Comparison of ENCODE assay signal across 1 cellular context in the genomic region with DNA sequence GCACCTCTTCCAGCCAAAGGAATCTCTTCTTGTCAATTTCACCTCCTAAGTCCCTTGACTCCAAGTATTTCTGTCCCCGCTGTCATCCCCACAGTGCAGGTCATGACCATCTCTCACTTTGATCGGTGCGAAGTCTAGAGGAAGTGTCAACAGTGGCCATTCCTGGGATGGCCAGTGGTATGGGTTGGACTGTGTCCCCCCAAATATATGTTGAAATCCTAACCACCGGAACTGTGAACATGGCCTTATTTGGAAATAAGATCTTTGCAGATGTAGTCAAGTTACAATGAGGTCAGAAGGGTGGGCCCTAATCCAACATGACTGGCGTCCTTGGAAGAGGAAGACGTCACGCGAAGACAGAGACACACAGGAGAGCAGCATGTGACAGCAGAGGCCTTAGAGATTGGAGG.
TF ChIP-seq lines count a peak whose summit lies in the region.

No MANE protein-coding gene starts in this region.

TF ChIP-seq in HepG2, 621 proteins besides CTCF, POLR2A, EP300 and RAD21 (continued from another document and continues in another):
- TF ChIP-seq, protein P1, sequence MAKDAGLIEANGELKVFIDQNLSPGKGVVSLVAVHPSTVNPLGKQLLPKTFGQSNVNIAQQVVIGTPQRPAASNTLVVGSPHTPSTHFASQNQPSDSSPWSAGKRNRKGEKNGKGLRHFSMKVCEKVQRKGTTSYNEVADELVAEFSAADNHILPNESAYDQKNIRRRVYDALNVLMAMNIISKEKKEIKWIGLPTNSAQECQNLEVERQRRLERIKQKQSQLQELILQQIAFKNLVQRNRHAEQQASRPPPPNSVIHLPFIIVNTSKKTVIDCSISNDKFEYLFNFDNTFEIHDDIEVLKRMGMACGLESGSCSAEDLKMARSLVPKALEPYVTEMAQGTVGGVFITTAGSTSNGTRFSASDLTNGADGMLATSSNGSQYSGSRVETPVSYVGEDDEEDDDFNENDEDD (CRISPR knock-in tag; IDR thresholded peaks at IDR 0.05; ENCODE audit: borderline replicate concordance) = 0 out of 2 replicates have a peak, but pooled peaks have one; percentile 33
- no peak for TF ChIP-seq SIN3B (IDR thresholded peaks at IDR 0.05; ENCODE audit: low read length)
- TF ChIP-seq ZNF567 (CRISPR knock-in tag; IDR thresholded peaks at IDR 0.05; ENCODE audit: borderline replicate concordance) = no peak
- TF ChIP-seq, protein P2, sequence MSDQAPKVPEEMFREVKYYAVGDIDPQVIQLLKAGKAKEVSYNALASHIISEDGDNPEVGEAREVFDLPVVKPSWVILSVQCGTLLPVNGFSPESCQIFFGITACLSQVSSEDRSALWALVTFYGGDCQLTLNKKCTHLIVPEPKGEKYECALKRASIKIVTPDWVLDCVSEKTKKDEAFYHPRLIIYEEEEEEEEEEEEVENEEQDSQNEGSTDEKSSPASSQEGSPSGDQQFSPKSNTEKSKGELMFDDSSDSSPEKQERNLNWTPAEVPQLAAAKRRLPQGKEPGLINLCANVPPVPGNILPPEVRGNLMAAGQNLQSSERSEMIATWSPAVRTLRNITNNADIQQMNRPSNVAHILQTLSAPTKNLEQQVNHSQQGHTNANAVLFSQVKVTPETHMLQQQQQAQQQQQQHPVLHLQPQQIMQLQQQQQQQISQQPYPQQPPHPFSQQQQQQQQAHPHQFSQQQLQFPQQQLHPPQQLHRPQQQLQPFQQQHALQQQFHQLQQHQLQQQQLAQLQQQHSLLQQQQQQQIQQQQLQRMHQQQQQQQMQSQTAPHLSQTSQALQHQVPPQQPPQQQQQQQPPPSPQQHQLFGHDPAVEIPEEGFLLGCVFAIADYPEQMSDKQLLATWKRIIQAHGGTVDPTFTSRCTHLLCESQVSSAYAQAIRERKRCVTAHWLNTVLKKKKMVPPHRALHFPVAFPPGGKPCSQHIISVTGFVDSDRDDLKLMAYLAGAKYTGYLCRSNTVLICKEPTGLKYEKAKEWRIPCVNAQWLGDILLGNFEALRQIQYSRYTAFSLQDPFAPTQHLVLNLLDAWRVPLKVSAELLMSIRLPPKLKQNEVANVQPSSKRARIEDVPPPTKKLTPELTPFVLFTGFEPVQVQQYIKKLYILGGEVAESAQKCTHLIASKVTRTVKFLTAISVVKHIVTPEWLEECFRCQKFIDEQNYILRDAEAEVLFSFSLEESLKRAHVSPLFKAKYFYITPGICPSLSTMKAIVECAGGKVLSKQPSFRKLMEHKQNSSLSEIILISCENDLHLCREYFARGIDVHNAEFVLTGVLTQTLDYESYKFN (CRISPR knock-in tag; conservative IDR thresholded peaks at IDR 0.05) = peak; percentile 90
- TF ChIP-seq, protein P3, sequence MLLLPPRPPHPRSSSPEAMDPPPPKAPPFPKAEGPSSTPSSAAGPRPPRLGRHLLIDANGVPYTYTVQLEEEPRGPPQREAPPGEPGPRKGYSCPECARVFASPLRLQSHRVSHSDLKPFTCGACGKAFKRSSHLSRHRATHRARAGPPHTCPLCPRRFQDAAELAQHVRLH (CRISPR knock-in tag; IDR thresholded peaks at IDR 0.05; ENCODE audit: borderline replicate concordance, low read depth) = peak; percentile 64; the same call in 1 of the 2 replicates
- no peak for TF ChIP-seq ZSCAN29 (CRISPR knock-in tag; conservative IDR thresholded peaks at IDR 0.05)
- TF ChIP-seq MXI1 (IDR thresholded peaks at IDR 0.05; ENCODE audit: borderline replicate concordance, low read depth, low read length) = 0 out of 3 replicates have a peak, but pooled peaks have one; percentile 17
- TF ChIP-seq, protein P4, sequence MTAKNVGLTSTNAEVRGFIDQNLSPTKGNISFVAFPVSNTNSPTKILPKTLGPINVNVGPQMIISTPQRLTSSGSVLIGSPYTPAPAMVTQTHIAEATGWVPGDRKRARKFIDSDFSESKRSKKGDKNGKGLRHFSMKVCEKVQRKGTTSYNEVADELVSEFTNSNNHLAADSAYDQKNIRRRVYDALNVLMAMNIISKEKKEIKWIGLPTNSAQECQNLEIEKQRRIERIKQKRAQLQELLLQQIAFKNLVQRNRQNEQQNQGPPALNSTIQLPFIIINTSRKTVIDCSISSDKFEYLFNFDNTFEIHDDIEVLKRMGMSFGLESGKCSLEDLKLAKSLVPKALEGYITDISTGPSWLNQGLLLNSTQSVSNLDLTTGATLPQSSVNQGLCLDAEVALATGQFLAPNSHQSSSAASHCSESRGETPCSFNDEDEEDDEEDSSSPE (CRISPR knock-in tag; IDR thresholded peaks at IDR 0.05) = no peak
- TF ChIP-seq ZNF160 (CRISPR knock-in tag; IDR thresholded peaks at IDR 0.05) = 0 out of 2 replicates have a peak, but pooled peaks have one; percentile 58
- TF ChIP-seq ZFP37 (CRISPR knock-in tag; IDR thresholded peaks at IDR 0.05; ENCODE audit: borderline replicate concordance) = 0 out of 2 replicates have a peak, but pooled peaks have one; percentile 28
- peak; percentile 77 for TF ChIP-seq NR2C2 (CRISPR knock-in tag; IDR thresholded peaks at IDR 0.05; ENCODE audit: borderline replicate concordance)
- peak; percentile 94 for TF ChIP-seq ETV5 (CRISPR knock-in tag; IDR thresholded peaks at IDR 0.05; ENCODE audit: borderline replicate concordance)
- peak; percentile 74; the same call in 1 of the 2 replicates for TF ChIP-seq KDM6A (CRISPR knock-in tag; IDR thresholded peaks at IDR 0.05; ENCODE audit: low read depth)
- TF ChIP-seq, protein P5, sequence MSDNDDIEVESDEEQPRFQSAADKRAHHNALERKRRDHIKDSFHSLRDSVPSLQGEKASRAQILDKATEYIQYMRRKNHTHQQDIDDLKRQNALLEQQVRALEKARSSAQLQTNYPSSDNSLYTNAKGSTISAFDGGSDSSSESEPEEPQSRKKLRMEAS (IDR thresholded peaks at IDR 0.05) = peak; percentile 48; the same call in 1 of the 2 replicates
- TF ChIP-seq RAD51 (IDR thresholded peaks at IDR 0.05; ENCODE audit: borderline replicate concordance) = peak; percentile 56; the same call in 1 of the 2 replicates
- TF ChIP-seq, protein P6, sequence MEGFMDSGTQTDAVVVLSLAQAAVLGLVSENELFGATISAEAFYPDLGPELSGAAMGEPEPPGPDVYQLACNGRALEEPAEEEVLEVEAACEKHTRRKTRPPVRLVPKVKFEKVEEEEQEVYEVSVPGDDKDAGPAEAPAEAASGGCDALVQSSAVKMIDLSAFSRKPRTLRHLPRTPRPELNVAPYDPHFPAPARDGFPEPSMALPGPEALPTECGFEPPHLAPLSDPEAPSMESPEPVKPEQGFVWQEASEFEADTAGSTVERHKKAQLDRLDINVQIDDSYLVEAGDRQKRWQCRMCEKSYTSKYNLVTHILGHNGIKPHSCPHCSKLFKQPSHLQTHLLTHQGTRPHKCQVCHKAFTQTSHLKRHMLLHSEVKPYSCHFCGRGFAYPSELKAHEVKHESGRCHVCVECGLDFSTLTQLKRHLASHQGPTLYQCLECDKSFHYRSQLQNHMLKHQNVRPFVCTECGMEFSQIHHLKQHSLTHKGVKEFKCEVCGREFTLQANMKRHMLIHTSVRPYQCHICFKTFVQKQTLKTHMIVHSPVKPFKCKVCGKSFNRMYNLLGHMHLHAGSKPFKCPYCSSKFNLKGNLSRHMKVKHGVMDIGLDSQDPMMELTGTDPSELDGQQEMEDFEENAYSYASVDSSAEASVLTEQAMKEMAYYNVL (CRISPR knock-in tag; IDR thresholded peaks at IDR 0.05; ENCODE audit: borderline replicate concordance) = peak; percentile 71; the same call in 1 of the 2 replicates
- TF ChIP-seq SP4 (CRISPR knock-in tag; IDR thresholded peaks at IDR 0.05) = no peak
- TF ChIP-seq, protein P7, sequence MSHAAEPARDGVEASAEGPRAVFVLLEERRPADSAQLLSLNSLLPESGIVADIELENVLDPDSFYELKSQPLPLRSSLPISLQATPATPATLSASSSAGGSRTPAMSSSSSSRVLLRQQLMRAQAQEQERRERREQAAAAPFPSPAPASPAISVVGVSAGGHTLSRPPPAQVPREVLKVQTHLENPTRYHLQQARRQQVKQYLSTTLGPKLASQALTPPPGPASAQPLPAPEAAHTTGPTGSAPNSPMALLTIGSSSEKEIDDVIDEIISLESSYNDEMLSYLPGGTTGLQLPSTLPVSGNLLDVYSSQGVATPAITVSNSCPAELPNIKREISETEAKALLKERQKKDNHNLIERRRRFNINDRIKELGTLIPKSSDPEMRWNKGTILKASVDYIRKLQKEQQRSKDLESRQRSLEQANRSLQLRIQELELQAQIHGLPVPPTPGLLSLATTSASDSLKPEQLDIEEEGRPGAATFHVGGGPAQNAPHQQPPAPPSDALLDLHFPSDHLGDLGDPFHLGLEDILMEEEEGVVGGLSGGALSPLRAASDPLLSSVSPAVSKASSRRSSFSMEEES (CRISPR knock-in tag; IDR thresholded peaks at IDR 0.05) = peak; percentile 24; the same call in 1 of the 2 replicates
- TF ChIP-seq ZNF839 (CRISPR knock-in tag; IDR thresholded peaks at IDR 0.05; ENCODE audit: borderline replicate concordance) = no peak
- TF ChIP-seq SOX6 (IDR thresholded peaks at IDR 0.05) = no peak
- TF ChIP-seq SOX6 (CRISPR knock-in tag; IDR thresholded peaks at IDR 0.05) = peak; percentile 86
- TF ChIP-seq, protein P8, sequence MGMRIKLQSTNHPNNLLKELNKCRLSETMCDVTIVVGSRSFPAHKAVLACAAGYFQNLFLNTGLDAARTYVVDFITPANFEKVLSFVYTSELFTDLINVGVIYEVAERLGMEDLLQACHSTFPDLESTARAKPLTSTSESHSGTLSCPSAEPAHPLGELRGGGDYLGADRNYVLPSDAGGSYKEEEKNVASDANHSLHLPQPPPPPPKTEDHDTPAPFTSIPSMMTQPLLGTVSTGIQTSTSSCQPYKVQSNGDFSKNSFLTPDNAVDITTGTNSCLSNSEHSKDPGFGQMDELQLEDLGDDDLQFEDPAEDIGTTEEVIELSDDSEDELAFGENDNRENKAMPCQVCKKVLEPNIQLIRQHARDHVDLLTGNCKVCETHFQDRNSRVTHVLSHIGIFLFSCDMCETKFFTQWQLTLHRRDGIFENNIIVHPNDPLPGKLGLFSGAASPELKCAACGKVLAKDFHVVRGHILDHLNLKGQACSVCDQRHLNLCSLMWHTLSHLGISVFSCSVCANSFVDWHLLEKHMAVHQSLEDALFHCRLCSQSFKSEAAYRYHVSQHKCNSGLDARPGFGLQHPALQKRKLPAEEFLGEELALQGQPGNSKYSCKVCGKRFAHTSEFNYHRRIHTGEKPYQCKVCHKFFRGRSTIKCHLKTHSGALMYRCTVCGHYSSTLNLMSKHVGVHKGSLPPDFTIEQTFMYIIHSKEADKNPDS (CRISPR knock-in tag; IDR thresholded peaks at IDR 0.05) = no peak
- TF ChIP-seq MIER2 (CRISPR knock-in tag; IDR thresholded peaks at IDR 0.05) = peak; percentile 89
- TF ChIP-seq NONO (IDR thresholded peaks at IDR 0.05) = no peak
- 0 out of 2 replicates have a peak, but pooled peaks have one; percentile 29 for TF ChIP-seq NONO (CRISPR knock-in tag; conservative IDR thresholded peaks at IDR 0.05)
- TF ChIP-seq FOXK1 (CRISPR knock-in tag; IDR thresholded peaks at IDR 0.05; ENCODE audit: borderline replicate concordance, low read depth) = peak; percentile 49; the same call in 1 of the 2 replicates
- TF ChIP-seq ZBTB42 (CRISPR knock-in tag; IDR thresholded peaks at IDR 0.05) = no peak
- TF ChIP-seq, protein P9, sequence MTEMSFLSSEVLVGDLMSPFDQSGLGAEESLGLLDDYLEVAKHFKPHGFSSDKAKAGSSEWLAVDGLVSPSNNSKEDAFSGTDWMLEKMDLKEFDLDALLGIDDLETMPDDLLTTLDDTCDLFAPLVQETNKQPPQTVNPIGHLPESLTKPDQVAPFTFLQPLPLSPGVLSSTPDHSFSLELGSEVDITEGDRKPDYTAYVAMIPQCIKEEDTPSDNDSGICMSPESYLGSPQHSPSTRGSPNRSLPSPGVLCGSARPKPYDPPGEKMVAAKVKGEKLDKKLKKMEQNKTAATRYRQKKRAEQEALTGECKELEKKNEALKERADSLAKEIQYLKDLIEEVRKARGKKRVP (CRISPR knock-in tag; IDR thresholded peaks at IDR 0.05) = 0 out of 4 replicates have a peak, but pooled peaks of 1 of the 2 experiments have one; percentile 39
- TF ChIP-seq, protein P10, sequence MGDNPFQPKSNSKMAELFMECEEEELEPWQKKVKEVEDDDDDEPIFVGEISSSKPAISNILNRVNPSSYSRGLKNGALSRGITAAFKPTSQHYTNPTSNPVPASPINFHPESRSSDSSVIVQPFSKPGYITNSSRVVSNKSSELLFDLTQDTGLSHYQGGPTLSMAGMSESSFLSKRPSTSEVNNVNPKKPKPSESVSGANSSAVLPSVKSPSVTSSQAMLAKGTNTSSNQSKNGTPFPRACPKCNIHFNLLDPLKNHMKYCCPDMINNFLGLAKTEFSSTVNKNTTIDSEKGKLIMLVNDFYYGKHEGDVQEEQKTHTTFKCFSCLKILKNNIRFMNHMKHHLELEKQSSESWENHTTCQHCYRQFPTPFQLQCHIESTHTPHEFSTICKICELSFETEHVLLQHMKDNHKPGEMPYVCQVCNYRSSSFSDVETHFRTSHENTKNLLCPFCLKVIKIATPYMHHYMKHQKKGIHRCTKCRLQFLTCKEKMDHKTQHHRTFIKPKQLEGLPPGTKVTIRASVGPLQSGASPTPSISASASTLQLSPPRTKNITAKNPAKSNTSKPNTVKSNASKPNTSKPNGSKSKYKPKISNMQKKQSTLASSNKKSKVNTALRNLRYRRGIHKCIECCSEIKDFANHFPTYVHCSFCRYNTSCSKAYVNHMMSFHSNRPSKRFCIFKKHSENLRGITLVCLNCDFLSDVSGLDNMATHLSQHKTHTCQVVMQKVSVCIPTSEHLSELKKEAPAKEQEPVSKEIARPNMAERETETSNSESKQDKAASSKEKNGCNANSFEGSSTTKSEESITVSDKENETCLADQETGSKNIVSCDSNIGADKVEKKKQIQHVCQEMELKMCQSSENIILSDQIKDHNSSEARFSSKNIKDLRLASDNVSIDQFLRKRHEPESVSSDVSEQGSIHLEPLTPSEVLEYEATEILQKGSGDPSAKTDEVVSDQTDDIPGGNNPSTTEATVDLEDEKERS (CRISPR knock-in tag; IDR thresholded peaks at IDR 0.05) = peak; percentile 56; the same call in 1 of the 2 replicates
- no peak for TF ChIP-seq MAZ (IDR thresholded peaks at IDR 0.05; ENCODE audit: borderline replicate concordance, low read depth, low read length)
- TF ChIP-seq MAZ (CRISPR knock-in tag; IDR thresholded peaks at IDR 0.05; ENCODE audit: low read depth) = peak; percentile 51
- TF ChIP-seq PHF21A (CRISPR knock-in tag; IDR thresholded peaks at IDR 0.05) = peak; percentile 63; the same call in 1 of the 2 replicates
- TF ChIP-seq, protein P11, sequence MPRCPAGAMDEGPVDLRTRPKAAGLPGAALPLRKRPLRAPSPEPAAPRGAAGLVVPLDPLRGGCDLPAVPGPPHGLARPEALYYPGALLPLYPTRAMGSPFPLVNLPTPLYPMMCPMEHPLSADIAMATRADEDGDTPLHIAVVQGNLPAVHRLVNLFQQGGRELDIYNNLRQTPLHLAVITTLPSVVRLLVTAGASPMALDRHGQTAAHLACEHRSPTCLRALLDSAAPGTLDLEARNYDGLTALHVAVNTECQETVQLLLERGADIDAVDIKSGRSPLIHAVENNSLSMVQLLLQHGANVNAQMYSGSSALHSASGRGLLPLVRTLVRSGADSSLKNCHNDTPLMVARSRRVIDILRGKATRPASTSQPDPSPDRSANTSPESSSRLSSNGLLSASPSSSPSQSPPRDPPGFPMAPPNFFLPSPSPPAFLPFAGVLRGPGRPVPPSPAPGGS (CRISPR knock-in tag; IDR thresholded peaks at IDR 0.05) = 0 out of 2 replicates have a peak, but pooled peaks have one; percentile 42
- 0 out of 2 replicates have a peak, but pooled peaks have one; percentile 30 for TF ChIP-seq ZNF232 (CRISPR knock-in tag; IDR thresholded peaks at IDR 0.05; ENCODE audit: borderline replicate concordance)
- TF ChIP-seq ZNF350 (CRISPR knock-in tag; IDR thresholded peaks at IDR 0.05; ENCODE audit: borderline replicate concordance, low read depth) = peak; percentile 67; the same call in 1 of the 2 replicates
